In the genomic region with DNA sequence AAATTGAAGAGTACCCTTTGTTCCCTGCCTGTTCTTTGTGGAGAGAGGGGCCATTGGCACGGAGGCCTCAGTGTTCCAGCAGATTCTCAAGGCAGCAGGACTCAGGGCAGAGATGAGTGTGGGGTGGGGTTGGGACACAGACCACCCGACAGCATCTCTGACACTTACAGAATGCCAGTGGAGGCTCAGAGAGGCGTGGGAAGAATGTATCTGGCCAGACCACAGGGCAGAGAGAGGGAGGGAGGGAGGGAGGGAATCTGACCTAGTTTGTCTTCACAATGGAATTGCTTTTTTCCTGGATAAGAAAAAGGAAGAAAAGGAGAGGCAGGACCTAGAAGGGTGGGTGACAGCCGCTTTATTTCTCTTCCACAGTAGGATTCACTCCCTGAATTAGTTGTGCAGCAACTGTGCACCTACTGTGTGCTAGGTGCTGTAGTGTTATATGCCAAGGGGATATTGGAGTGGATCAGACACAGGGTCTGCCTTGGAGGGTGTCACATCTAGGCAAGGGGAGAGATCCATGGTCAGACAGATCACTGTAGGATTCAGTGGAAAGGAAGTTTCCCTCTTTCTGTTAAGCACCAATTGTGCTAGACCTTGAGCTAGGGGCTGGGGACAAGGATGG, we compare ENCODE assay signal across 33 cellular contexts. TPM values are rescaled to one million over a fixed set of nuclear protein-coding genes. Genes with fewer than 3 reads are reported as not detected.
DNase-seq lines count a peak whose midpoint lies in the region; ATAC-seq, FAIRE-seq and TF ChIP-seq lines count a peak whose summit lies in the region.
"Had no signal": no experiment of that assay in that cellular context is flagged by ENCODE, and none has a peak within 500 bp of the region (broad histone marks: within the 10 kb centered on the region; RNA-seq: fewer than 3 reads in every experiment).

No MANE protein-coding gene starts in this region.

- no peaks in the 10 kb centered on the region for H3K36me3 Mint-ChIP-seq in CD8-positive, alpha-beta memory T cell
- H3K36me3 Mint-ChIP-seq in natural killer cell = no peaks in the 10 kb centered on the region
- H3K36me3 Mint-ChIP-seq: natural killer cell treated with Interleukin-12 subunit alpha and Interleukin-12 subunit beta and Interleukin-15 and Interleukin-18, amount 100 ng/mL, for 72 hours had no signal

- DNase-seq in AG08395 (ENCODE audit: low spot score) (peak; percentile 61), HTR-8/SVneo (ENCODE audit: insufficient read length, low spot score) (no peak), choroid plexus epithelial cell (ENCODE audit: low read depth) (peak; percentile 47), mesenchymal stem cell (no peak), GDM1 (lab: John Stamatoyannopoulos, UW) (no peak), natural killer cell (no peak)
- DNase-seq in CD8-positive, alpha-beta memory T cell = no peak
- DNase-seq: activated CD4-positive, alpha-beta T cell treated with anti-CD3 and anti-CD28 coated beads for 48 hours; activated gamma-delta T cell; activated naive CD8-positive, alpha-beta T cell treated with anti-CD3 and anti-CD28 coated beads, Interleukin-2, amount 50 U/mL, for 24 hours; activated T-cell treated with anti-CD3 and anti-CD28 coated beads, Interleukin-2, amount 50 U/mL, for 24 hours; esophagus squamous epithelium; gastrocnemius medialis; GF-D8; hypothalamus; immature natural killer cell; NCI-H1048; NCI-H1694 treated with DMSO at 0.1 percent for 48 hours; NCI-H2171 treated with DMSO at 0.1 percent for 48 hours; NCI-H524; NK-92 treated with Interleukin-12 subunit alpha and Interleukin-12 subunit beta, amount 100 ng/mL, for 24 hours; ovary; Right ventricle myocardium superior; stimulated activated CD4-positive, alpha-beta T cell treated with anti-CD3 and anti-CD28 coated beads, Interleukin-2, amount 100 ng/mL, for 48 hours; trophoblast cell had no signal

- no peak overlapping the region for H3K9ac ChIP-seq in mesenchymal stem cell (ENCODE audit: low read length)

- no peak overlapping the region for H2BK5ac ChIP-seq in mesenchymal stem cell (ENCODE audit: low read depth, low read length, poor library complexity, severe bottlenecking)

- ATAC-seq in natural killer cell (no peak), GM18870 (IDR thresholded peaks at IDR 0.05; ENCODE audit: unreplicated experiment) (no peak)
- ATAC-seq: A549; activated naive CD8-positive, alpha-beta T cell treated with anti-CD3 and anti-CD28 coated beads, Interleukin-2, amount 50 U/mL, for 24 hours; gastrocnemius medialis; HCT116; left lobe of liver; natural killer cell treated with Interleukin-12 subunit alpha and Interleukin-12 subunit beta and Interleukin-15 and Interleukin-18, amount 100 ng/mL, for 72 hours had no signal

- peak overlapping the region in 1 of 2 experiments; percentile 31 for H3K14ac ChIP-seq in mesenchymal stem cell (ENCODE audit: low read length in 2 of 2)

- H3K4me1 ChIP-seq in mesenchymal stem cell (ENCODE audit: control insufficient read depth, insufficient read depth, low read depth, low read length) = peaks cover 23% of the 10 kb centered on the region
- H3K4me1 ChIP-seq in CD8-positive, alpha-beta memory T cell (ENCODE audit: insufficient read depth, low read length) = peaks cover 3% of the 10 kb centered on the region

- H2BK15ac ChIP-seq in mesenchymal stem cell (ENCODE audit: low read depth, poor library complexity, severe bottlenecking) = peak overlapping the region; percentile 6

- H4K8ac ChIP-seq in mesenchymal stem cell (ENCODE audit: low read length) = no peak overlapping the region

- H2AFZ ChIP-seq in mesenchymal stem cell (ENCODE audit: low read depth, low read length) = no peak overlapping the region
- H2AFZ ChIP-seq: PC-9 had no signal

- H3K4me3 ChIP-seq in choroid plexus epithelial cell (ENCODE audit: low read depth, low read length) (no peak overlapping the region), mesenchymal stem cell (ENCODE audit: insufficient read depth in 1 of 2, low read depth in 1 of 2, low read length in 2 of 2) (no peak overlapping the region)
- no peak overlapping the region for H3K4me3 ChIP-seq in CD8-positive, alpha-beta memory T cell (ENCODE audit: low read length)
- H3K4me3 ChIP-seq: A549, esophagus squamous epithelium, gastrocnemius medialis, ovary, PC-9 had no signal

- H3K27me3 ChIP-seq in mesenchymal stem cell (ENCODE audit: control insufficient read depth in 1 of 2, insufficient read depth in 1 of 2, low read length in 2 of 2) = peaks cover 83 to 87% of the 10 kb centered on the region in 2 experiments
- peaks cover 72% of the 10 kb centered on the region for H3K27me3 ChIP-seq in CD8-positive, alpha-beta memory T cell (ENCODE audit: insufficient read depth, low read length, poor library complexity, severe bottlenecking)

- no peak overlapping the region for H3K23ac ChIP-seq in mesenchymal stem cell (ENCODE audit: low read length in 2 of 2)

- no peak overlapping the region for H2BK12ac ChIP-seq in mesenchymal stem cell (ENCODE audit: low read length in 2 of 2)

- H3K27ac ChIP-seq in mesenchymal stem cell (ENCODE audit: low read length, poor library complexity, severe bottlenecking) = no peak overlapping the region
- H3K27ac ChIP-seq in CD8-positive, alpha-beta memory T cell (ENCODE audit: low read depth, low read length) = no peak overlapping the region
- H3K27ac ChIP-seq: A549, esophagus squamous epithelium, gastrocnemius medialis, ovary, PC-9, VCaP had no signal

- peaks cover 3 to 22% (median 8%) of the 10 kb centered on the region in 3 donors for H3K4me1 Mint-ChIP-seq in CD8-positive, alpha-beta memory T cell
- peaks cover 6 to 21% of the 10 kb centered on the region in 2 donors for H3K4me1 Mint-ChIP-seq in natural killer cell

- no peaks in the 10 kb centered on the region for H3K9me3 ChIP-seq in mesenchymal stem cell (ENCODE audit: control insufficient read depth, low read length)
- H3K9me3 ChIP-seq in CD8-positive, alpha-beta memory T cell (ENCODE audit: low read length) = no peaks in the 10 kb centered on the region
- H3K9me3 ChIP-seq: A549, esophagus squamous epithelium, gastrocnemius medialis, ovary had no signal

- POLR2A ChIA-PET in CD8-positive, alpha-beta memory T cell (lab: Charles Lee) = interaction anchor here (0.6 kb wide), 1 partner anchor 9 kb away, joined by 7 read pairs; the partner anchor contains the start of gene GPR137

- no peak overlapping the region for H3K27ac Mint-ChIP-seq in CD8-positive, alpha-beta memory T cell
- H3K27ac Mint-ChIP-seq in natural killer cell = no peak overlapping the region
- H3K27ac Mint-ChIP-seq: activated naive CD8-positive, alpha-beta T cell treated with anti-CD3 and anti-CD28 coated beads, Interleukin-2, amount 50 U/mL, for 24 hours; activated T-cell treated with anti-CD3 and anti-CD28 coated beads, Interleukin-2, amount 50 U/mL, for 24 hours; immature natural killer cell; natural killer cell treated with Interleukin-12 subunit alpha and Interleukin-12 subunit beta and Interleukin-15 and Interleukin-18, amount 100 ng/mL, for 72 hours had no signal

- intact Hi-C loops in natural killer cell (cut with micrococcal nuclease) = no loop called here

- no peak overlapping the region for H3K18ac ChIP-seq in mesenchymal stem cell (ENCODE audit: low read depth in 1 of 2, low read length in 2 of 2)

- H3K4me2 ChIP-seq in mesenchymal stem cell (ENCODE audit: low read length, poor library complexity, severe bottlenecking) = no peak overlapping the region
- H3K4me2 ChIP-seq: A549, PC-9 had no signal

- H2AK5ac ChIP-seq in mesenchymal stem cell (ENCODE audit: low read length, severe bottlenecking) = no peak overlapping the region

- peaks cover 1% of the 10 kb centered on the region for H3K79me1 ChIP-seq in mesenchymal stem cell (replicated peaks; ENCODE audit: low read length, poor library complexity, severe bottlenecking)

- CTCF ChIA-PET in CD8-positive, alpha-beta memory T cell (lab: Charles Lee) = interaction anchor here (1.9 kb wide), 1 partner anchor 90 kb away, joined by 8 read pairs; no protein-coding TSS in a partner anchor

- H3K4ac ChIP-seq in mesenchymal stem cell (ENCODE audit: low read depth in 1 of 2, low read length in 2 of 2) = no peak overlapping the region

- H3K27me3 Mint-ChIP-seq in CD8-positive, alpha-beta memory T cell = peaks cover 64 to 73% of the 10 kb centered on the region in 2 donors
- H3K27me3 Mint-ChIP-seq in natural killer cell (ENCODE audit: low read depth in 2 of 2) = peaks cover 43 to 59% of the 10 kb centered on the region in 2 donors

- H2BK120ac ChIP-seq in mesenchymal stem cell (ENCODE audit: low read depth, low read length) = no peak overlapping the region

- peaks cover 0 to 2% of the 10 kb centered on the region in 2 experiments for H3K36me3 ChIP-seq in mesenchymal stem cell (ENCODE audit: control insufficient read depth in 1 of 2, insufficient read depth in 2 of 2, low read depth in 1 of 2, low read length in 2 of 2)
- H3K36me3 ChIP-seq in CD8-positive, alpha-beta memory T cell (ENCODE audit: insufficient read depth, low read length) = no peaks in the 10 kb centered on the region
- H3K36me3 ChIP-seq: esophagus squamous epithelium, gastrocnemius medialis, ovary had no signal

- TF ChIP-seq CTCF in choroid plexus epithelial cell (conservative IDR thresholded peaks at IDR 0.05; ENCODE audit: low read depth, low read length) = no peak
- TF ChIP-seq CTCF in natural killer cell (IDR thresholded peaks at IDR 0.05) = no peak

- H3K4me3 Mint-ChIP-seq in CD8-positive, alpha-beta memory T cell = peak overlapping the region in 1 of 7 donors; percentile 57
- H3K4me3 Mint-ChIP-seq in natural killer cell = no peak overlapping the region
- H3K4me3 Mint-ChIP-seq: activated naive CD8-positive, alpha-beta T cell treated with anti-CD3 and anti-CD28 coated beads, Interleukin-2, amount 50 U/mL, for 24 hours; activated T-cell treated with anti-CD3 and anti-CD28 coated beads, Interleukin-2, amount 50 U/mL, for 24 hours; immature natural killer cell; natural killer cell treated with Interleukin-12 subunit alpha and Interleukin-12 subunit beta and Interleukin-15 and Interleukin-18, amount 100 ng/mL, for 72 hours had no signal

- 48% methylated on average over 4 of the region's 4 CpGs for WGBS in mesenchymal stem cell

- peaks cover 0 to 2% (median 0%) of the 10 kb centered on the region in 5 donors for H3K9me3 Mint-ChIP-seq in CD8-positive, alpha-beta memory T cell
- H3K9me3 Mint-ChIP-seq in natural killer cell = no peaks in the 10 kb centered on the region
- H3K9me3 Mint-ChIP-seq: activated naive CD8-positive, alpha-beta T cell treated with anti-CD3 and anti-CD28 coated beads, Interleukin-2, amount 50 U/mL, for 24 hours; activated T-cell treated with anti-CD3 and anti-CD28 coated beads, Interleukin-2, amount 50 U/mL, for 24 hours; immature natural killer cell; natural killer cell treated with Interleukin-12 subunit alpha and Interleukin-12 subunit beta and Interleukin-15 and Interleukin-18, amount 100 ng/mL, for 72 hours had no signal

- peak; percentile 59 for FAIRE-seq in HTR-8/SVneo (lab: Jason Lieb, UNC)
- FAIRE-seq: A549 had no signal

- H4K91ac ChIP-seq in mesenchymal stem cell (ENCODE audit: low read length) = no peak overlapping the region

RNA-seq across cellular contexts. Expression of gene KCNK4, which starts 3.7 kb away (rescaled TPM):
- not detected for polyA plus RNA-seq in mesenchymal stem cell (2013, experiment 1 of 2)
- polyA plus RNA-seq in mesenchymal stem cell (2013, experiment 2 of 2) = not detected
- not detected for total RNA-seq in CD8-positive, alpha-beta memory T cell
- polyA plus RNA-seq in CD8-positive, alpha-beta memory T cell = not detected
- total RNA-seq in natural killer cell = under 1 TPM in 2 of 3 donors, not detected in 1; 0.30 to 0.86 TPM
- total RNA-seq: esophagus squamous epithelium; gastrocnemius medialis; left lobe of liver; natural killer cell treated with Interleukin-12 subunit alpha and Interleukin-12 subunit beta and Interleukin-15 and Interleukin-18, amount 100 ng/mL, for 72 hours; ovary; Right ventricle myocardium superior had no signal
- polyA plus RNA-seq: BJ, immature natural killer cell, ovary had no signal

RNA-seq across cellular contexts. Expression of gene CATSPERZ, which starts 5.4 kb away (rescaled TPM):
- polyA plus RNA-seq in mesenchymal stem cell (2013, experiment 1 of 2) = 0.18 TPM
- polyA plus RNA-seq in mesenchymal stem cell (2013, experiment 2 of 2) = 0.12 TPM
- total RNA-seq in CD8-positive, alpha-beta memory T cell = not detected
- polyA plus RNA-seq in CD8-positive, alpha-beta memory T cell = not detected
- total RNA-seq in natural killer cell = under 1 TPM in 2 of 3 donors, not detected in 1; 0.80 to 0.90 TPM
- total RNA-seq: esophagus squamous epithelium; gastrocnemius medialis; left lobe of liver; natural killer cell treated with Interleukin-12 subunit alpha and Interleukin-12 subunit beta and Interleukin-15 and Interleukin-18, amount 100 ng/mL, for 72 hours; ovary; PC-9; Right ventricle myocardium superior had no signal
- polyA plus RNA-seq: BJ, immature natural killer cell, ovary had no signal

RNA-seq across cellular contexts. Expression of gene GPR137, which starts 9.1 kb away (rescaled TPM):
- polyA plus RNA-seq in mesenchymal stem cell (2013, experiment 1 of 2) = 25.9 TPM
- polyA plus RNA-seq in mesenchymal stem cell (2013, experiment 2 of 2) = 24.6 TPM
- 10 to 100 TPM; 64.2 to 65.0 TPM for total RNA-seq in CD8-positive, alpha-beta memory T cell
- 9.1 TPM for polyA plus RNA-seq in CD8-positive, alpha-beta memory T cell
- 10 to 100 TPM; 29.1 to 61.3 (median 34.4) TPM for total RNA-seq in natural killer cell

RNA-seq across cellular contexts. Expression of gene BAD, which starts 10.3 kb away (rescaled TPM):
- polyA plus RNA-seq in mesenchymal stem cell (2013, experiment 1 of 2) = 69.6 TPM
- polyA plus RNA-seq in mesenchymal stem cell (2013, experiment 2 of 2) = 70.6 TPM
- total RNA-seq in CD8-positive, alpha-beta memory T cell = 10 to 100 TPM; 40.4 to 40.9 TPM
- polyA plus RNA-seq in CD8-positive, alpha-beta memory T cell = 56.5 TPM
- 10 to 100 TPM; 30.6 to 35.8 (median 31.6) TPM for total RNA-seq in natural killer cell

RNA-seq across cellular contexts. Expression of gene ESRRA, which starts 10.5 kb away (rescaled TPM):
- polyA plus RNA-seq in mesenchymal stem cell (2013, experiment 1 of 2) = 10.7 TPM
- polyA plus RNA-seq in mesenchymal stem cell (2013, experiment 2 of 2) = 10.7 TPM
- 10 to 100 TPM; 52.2 to 54.3 TPM for total RNA-seq in CD8-positive, alpha-beta memory T cell
- polyA plus RNA-seq in CD8-positive, alpha-beta memory T cell = 11.9 TPM
- 10 to 100 TPM; 47.1 to 51.3 (median 50.0) TPM for total RNA-seq in natural killer cell

Comparison
In these comparisons a context has a peak if more than half of its experiments do, and no peak if none do; other contexts are left out.
1. DNase-seq: peak in AG08395 (single experiment) and choroid plexus epithelial cell (single experiment); none in HTR-8/SVneo (single experiment), mesenchymal stem cell (single experiment), GDM1 (single experiment), CD8-positive, alpha-beta memory T cell (0 of 5) and natural killer cell (single experiment).